ENCODE assay signal across 18 cellular contexts in genomic region chr18:11811009-11811408, GRCh38. TPM values are rescaled to one million over a fixed set of nuclear protein-coding genes. Genes with fewer than 3 reads are reported as not detected.
DNase-seq lines count a peak whose midpoint lies in the region; ATAC-seq and TF ChIP-seq lines count a peak whose summit lies in the region.
"Had no signal": no experiment of that assay in that cellular context is flagged by ENCODE, and none has a peak within 500 bp of the region (broad histone marks: within the 10 kb centered on the region; RNA-seq: fewer than 3 reads in every experiment).

No MANE protein-coding gene starts in this region.

- H3K23me2 ChIP-seq in H9 (ENCODE audit: insufficient read length, low read depth, low read length, poor library complexity, severe bottlenecking): no peaks in the 10 kb centered on the region

- H3K27ac Mint-ChIP-seq in H9: peak overlapping the region; percentile 36 to 99 (median 95)
- H3K27ac Mint-ChIP-seq in endodermal cell: peak overlapping the region; percentile 84
- H3K27ac Mint-ChIP-seq in neural progenitor cell: peak overlapping the region; percentile 11
- H3K27ac Mint-ChIP-seq: CD14-positive monocyte; CD4-positive, alpha-beta memory T cell; IgD-negative memory B cell had no signal

- H2BK5ac ChIP-seq in H9 (ENCODE audit: insufficient read length, low read length): no peak overlapping the region

- H3K27ac ChIP-seq in H9 (ENCODE audit: insufficient read length, low read depth, low read length): no peak overlapping the region
- no peak overlapping the region for H3K27ac ChIP-seq in endodermal cell (ENCODE audit: low read depth, low read length)
- no peak overlapping the region for H3K27ac ChIP-seq in neural progenitor cell
- H3K27ac ChIP-seq in OCI-LY7 (ENCODE audit: low read depth, low read length, poor library complexity, severe bottlenecking): no peak overlapping the region
- H3K27ac ChIP-seq: BLaER1 had no signal

- no peak overlapping the region for H4K8ac ChIP-seq in H9 (replicated peaks; ENCODE audit: insufficient read length, low read depth, low read length)

- no peak overlapping the region for H4K91ac ChIP-seq in H9 (ENCODE audit: insufficient read length, low read depth, low read length)

- H3K4me2 ChIP-seq in H9 (ENCODE audit: insufficient read depth, insufficient read length, low read length) (no peak overlapping the region), neural progenitor cell (no peak overlapping the region), OCI-LY7 (ENCODE audit: low read length) (no peak overlapping the region)
- H3K4me2 ChIP-seq: BLaER1 had no signal

- H3K4me1 Mint-ChIP-seq in H9 (peaks cover 57 to 58% of the 10 kb centered on the region in 2 experiments), endodermal cell (peaks cover 50% of the 10 kb centered on the region), neural progenitor cell (peaks cover 42% of the 10 kb centered on the region)
- H3K4me1 Mint-ChIP-seq: CD14-positive monocyte; CD4-positive, alpha-beta memory T cell; IgD-negative memory B cell had no signal

- no peaks in the 10 kb centered on the region for H4K20me1 ChIP-seq in H9 (ENCODE audit: control insufficient read depth, insufficient read depth, insufficient read length)
- H4K20me1 ChIP-seq in neural progenitor cell (ENCODE audit: low read depth): no peaks in the 10 kb centered on the region
- no peaks in the 10 kb centered on the region for H4K20me1 ChIP-seq in OCI-LY7 (ENCODE audit: insufficient read depth, low read length)
- H4K20me1 ChIP-seq: BLaER1 had no signal

- H3K9me3 Mint-ChIP-seq in H9 (no peaks in the 10 kb centered on the region), endodermal cell (no peaks in the 10 kb centered on the region), neural progenitor cell (no peaks in the 10 kb centered on the region)
- H3K9me3 Mint-ChIP-seq: CD4-positive, alpha-beta memory T cell had no signal

- WGBS in H9 (ENCODE audit: extremely low coverage, insufficient read length, low lambda C conversion rate): no CpG with 5 or more reads among the region's 11 CpGs
- WGBS in endodermal cell (ENCODE audit: insufficient coverage in 1 of 2, insufficient read length in 1 of 2), 2 experiments: 93 to 96% methylated on average over 7 to 11 of the region's 11 CpGs

- H3K18ac ChIP-seq in H9 (ENCODE audit: insufficient read length, low read depth, low read length): peak overlapping the region; percentile 61

- H2BK15ac ChIP-seq in H9 (ENCODE audit: low read depth, low read length): no peak overlapping the region

- DNase-seq in H9 (no peak), endodermal cell (no peak), neural progenitor cell (ENCODE audit: low spot score) (no peak), NCI-H146 treated with DMSO at 0.1 percent for 48 hours (lab: John Stamatoyannopoulos, UW; ENCODE audit: unreplicated experiment) (no peak), NCI-H1694 (lab: John Stamatoyannopoulos, UW) (no peak), OCI-LY7 (ENCODE audit: low spot score) (no peak)
- DNase-seq: 8988T; Calu3; CD4-positive, alpha-beta memory T cell; DMS79 treated with DMSO at 0.1 percent for 48 hours; GF-D8; GOT3; HCEC 1CT had no signal

- H2AFZ ChIP-seq in H9 (ENCODE audit: low read length): no peak overlapping the region
- H2AFZ ChIP-seq in neural progenitor cell (replicated peaks): no peak overlapping the region
- H2AFZ ChIP-seq in OCI-LY7 (ENCODE audit: low read length): no peak overlapping the region

- ATAC-seq in GM18502 (IDR thresholded peaks at IDR 0.05; ENCODE audit: poor library complexity, unreplicated experiment): no peak
- ATAC-seq: HepG2 had no signal

- no peak overlapping the region for H3K4ac ChIP-seq in H9 (ENCODE audit: low read depth, low read length)

- intact Hi-C loops in OCI-LY7 (cut with micrococcal nuclease; ENCODE audit: unreplicated experiment): no loop called here

- no TSS peak for BruUV-seq in OCI-LY7 (replicated peaks; lab: Mats Ljungman, UMichigan)

- H2BK12ac ChIP-seq in H9 (ENCODE audit: insufficient read length, low read depth, low read length): no peak overlapping the region

- H3K27me3 Mint-ChIP-seq in H9 (ENCODE audit: low read depth) (no peaks in the 10 kb centered on the region), endodermal cell (ENCODE audit: insufficient read depth) (no peaks in the 10 kb centered on the region), neural progenitor cell (ENCODE audit: insufficient read depth, low read depth) (peaks cover 5% of the 10 kb centered on the region)

- no peaks in the 10 kb centered on the region for H3K9me3 ChIP-seq in H9 (ENCODE audit: control insufficient read depth, low read depth, low read length)
- peaks cover 4% of the 10 kb centered on the region for H3K9me3 ChIP-seq in endodermal cell (ENCODE audit: control insufficient read depth, low read length)
- no peaks in the 10 kb centered on the region for H3K9me3 ChIP-seq in neural progenitor cell (ENCODE audit: low read depth)
- H3K9me3 ChIP-seq in OCI-LY7 (ENCODE audit: low read length): no peaks in the 10 kb centered on the region
- H3K9me3 ChIP-seq: BLaER1 had no signal

- H3K9me2 ChIP-seq in OCI-LY7 (ENCODE audit: insufficient read depth, low read length): no peaks in the 10 kb centered on the region

- peaks cover 3% of the 10 kb centered on the region for H3K36me3 ChIP-seq in endodermal cell (ENCODE audit: control insufficient read depth, insufficient read depth, low read length)
- H3K36me3 ChIP-seq in neural progenitor cell: no peaks in the 10 kb centered on the region
- no peaks in the 10 kb centered on the region for H3K36me3 ChIP-seq in OCI-LY7 (ENCODE audit: insufficient read depth, low read length)
- H3K36me3 ChIP-seq: BLaER1 had no signal

- H2BK120ac ChIP-seq in H9 (ENCODE audit: low read depth, low read length, poor library complexity, severe bottlenecking): no peak overlapping the region

- TF ChIP-seq CTCF in H9 (conservative IDR thresholded peaks at IDR 0.05) (no peak), endodermal cell (conservative IDR thresholded peaks at IDR 0.05) (no peak), neural progenitor cell (IDR thresholded peaks at IDR 0.05) (no peak), OCI-LY7 (conservative IDR thresholded peaks at IDR 0.05; ENCODE audit: low read length) (no peak)

- H3K14ac ChIP-seq in H9 (ENCODE audit: insufficient read depth, low read length): peak overlapping the region; percentile 10; the same call in 1 of the 2 replicates

- peaks cover 5% of the 10 kb centered on the region; the same call in 1 of the 2 replicates for H3K4me1 ChIP-seq in H9 (ENCODE audit: insufficient read depth, low read length)
- peaks cover 20% of the 10 kb centered on the region for H3K4me1 ChIP-seq in endodermal cell (ENCODE audit: control insufficient read depth, insufficient read depth, low read length)
- H3K4me1 ChIP-seq in neural progenitor cell: peaks cover 24% of the 10 kb centered on the region
- H3K4me1 ChIP-seq in OCI-LY7 (ENCODE audit: insufficient read depth, low read length, poor library complexity, severe bottlenecking): no peaks in the 10 kb centered on the region
- H3K4me1 ChIP-seq: BLaER1 had no signal

- H3F3A ChIP-seq in neural progenitor cell (ENCODE audit: low read depth): peaks cover 20% of the 10 kb centered on the region

- H3K36me3 Mint-ChIP-seq in H9 (ENCODE audit: insufficient read depth in 1 of 3, low read depth in 3 of 3) (no peaks in the 10 kb centered on the region), endodermal cell (ENCODE audit: low read depth) (peaks cover 5% of the 10 kb centered on the region), neural progenitor cell (no peaks in the 10 kb centered on the region)
- H3K36me3 Mint-ChIP-seq: CD14-positive monocyte; CD4-positive, alpha-beta memory T cell had no signal

- H3K79me2 ChIP-seq in H9 (ENCODE audit: insufficient read depth, low read length): no peaks in the 10 kb centered on the region
- no peaks in the 10 kb centered on the region for H3K79me2 ChIP-seq in neural progenitor cell (ENCODE audit: low read depth)
- H3K79me2 ChIP-seq in OCI-LY7 (ENCODE audit: insufficient read depth, low read depth, low read length): no peaks in the 10 kb centered on the region

- no peaks in the 10 kb centered on the region for H3K79me1 ChIP-seq in H9 (ENCODE audit: insufficient read depth, low read depth, low read length, poor library complexity, severe bottlenecking)

- H3K27me3 ChIP-seq in H9 (ENCODE audit: insufficient read depth, low read length) (no peaks in the 10 kb centered on the region), endodermal cell (ENCODE audit: control insufficient read depth, insufficient read depth, low read length, poor library complexity, severe bottlenecking) (no peaks in the 10 kb centered on the region), neural progenitor cell (no peaks in the 10 kb centered on the region)
- H3K27me3 ChIP-seq: BLaER1 had no signal

- no peak overlapping the region for H2AK5ac ChIP-seq in H9 (ENCODE audit: insufficient read length, low read length)

- H3K4me3 Mint-ChIP-seq in H9 (no peak overlapping the region; a peak in 1 of 5 replicates), endodermal cell (no peak overlapping the region), neural progenitor cell (no peak overlapping the region)
- H3K4me3 Mint-ChIP-seq: CD4-positive, alpha-beta memory T cell; IgD-negative memory B cell had no signal

- no peak overlapping the region for H4K5ac ChIP-seq in H9 (ENCODE audit: insufficient read length, low read depth, low read length)

- no peak overlapping the region for H3T11ph ChIP-seq in H9 (ENCODE audit: low read length)

- H3K4me3 ChIP-seq in endodermal cell (ENCODE audit: low read length) (no peak overlapping the region), neural progenitor cell (no peak overlapping the region), OCI-LY7 (ENCODE audit: low read depth, low read length, poor library complexity, severe bottlenecking) (no peak overlapping the region)
- H3K4me3 ChIP-seq: BLaER1 had no signal

- H2BK20ac ChIP-seq in H9 (ENCODE audit: low read depth, low read length, poor library complexity, severe bottlenecking): no peak overlapping the region

- no peak overlapping the region for H3K56ac ChIP-seq in H9 (ENCODE audit: insufficient read length, low read depth, low read length)

- H3K9ac ChIP-seq in H9 (ENCODE audit: extremely low read depth, insufficient read length, low read length) (no peak overlapping the region), endodermal cell (ENCODE audit: extremely low read depth, low read length, poor library complexity, severe bottlenecking) (no peak overlapping the region), neural progenitor cell (no peak overlapping the region)
- H3K9ac ChIP-seq: BLaER1 had no signal

- POLR2A ChIA-PET in OCI-LY7 (lab: Charles Lee): no interaction called here

- CTCF ChIA-PET in OCI-LY7 (lab: Charles Lee; ENCODE audit: unreplicated experiment): no interaction called here

- H3K23ac ChIP-seq in H9 (ENCODE audit: insufficient read length, low read depth, low read length): no peak overlapping the region

RNA-seq across cellular contexts. Expression of gene CHMP1B, which starts 40.2 kb away (rescaled TPM):
- total RNA-seq in H9 (2021) (38.7 and 39.2 TPM in 2 replicates), endodermal cell (10 to 100 TPM; 35.3 to 35.8 TPM), neural progenitor cell (ENCODE audit: low replicate concordance) (50.8 and 62.9 TPM in 2 replicates), OCI-LY7 (2022) (24.2 and 28.6 TPM in 2 replicates)
- 37.6 TPM for polyA plus RNA-seq in endodermal cell (2013, experiment 1 of 2)
- 35.4 TPM for polyA plus RNA-seq in endodermal cell (2013, experiment 2 of 2)
- total RNA-seq in OCI-LY7 (2014; rRNA removed; shearing (Covaris generic)): 29.3 and 31.5 TPM in 2 replicates

Comparison
In these comparisons a context has a peak if more than half of its experiments do, and no peak if none do; other contexts are left out.
1. H3K27ac Mint-ChIP-seq: peak in every context shown above with its lines; median percentile 95 in H9; 84 in endodermal cell; 11 in neural progenitor cell.